Comparison of ENCODE assay signal across 17 cellular contexts in genomic region chr14:103516426-103517171, GRCh38. TPM values are rescaled to one million over a fixed set of nuclear protein-coding genes. Genes with fewer than 3 reads are reported as not detected.
A peak's percentile ranks its signal among the peaks of the same experiment; 100 is the strongest.
DNase-seq lines count a peak whose midpoint lies in the region; ATAC-seq, FAIRE-seq and TF ChIP-seq lines count a peak whose summit lies in the region.
"Had no signal": no experiment of that assay in that cellular context is flagged by ENCODE, and none has a peak within 500 bp of the region (broad histone marks: within the 10 kb centered on the region; RNA-seq: fewer than 3 reads in every experiment).

No MANE protein-coding gene starts in this region.

- peak; percentile 68 for FAIRE-seq in GM19239 (lab: Jason Lieb, UNC)
- FAIRE-seq: frontal cortex, H54 had no signal

- 75 to 79% methylated on average over 10 of the region's 10 CpGs for WGBS in sigmoid colon, 2 donors
- 65 to 75% methylated on average over 10 of the region's 10 CpGs for WGBS in tibial nerve, 2 donors

- H3K4me1 ChIP-seq in NT2/D1 (ENCODE audit: insufficient read depth, insufficient read length): peaks cover 21% of the 10 kb centered on the region
- peaks cover 0 to 59% (median 51%) of the 10 kb centered on the region in 4 donors for H3K4me1 ChIP-seq in sigmoid colon
- H3K4me1 ChIP-seq in tibial nerve: peaks cover 0 to 65% (median 41%) of the 10 kb centered on the region in 4 donors

- TF ChIP-seq CTCF in dorsolateral prefrontal cortex (IDR thresholded peaks at IDR 0.05 in 54 of 56, conservative IDR thresholded peaks at IDR 0.05 in 2 of 56; ENCODE audit: low read depth in 1 of 56, partially characterized antibody in 56 of 56) (no peak), sigmoid colon (IDR thresholded peaks at IDR 0.05) (no peak), tibial nerve (IDR thresholded peaks at IDR 0.05) (no peak)

- H3K9me3 ChIP-seq in NT2/D1 (ENCODE audit: insufficient read depth, low read length): no peaks in the 10 kb centered on the region
- no peaks in the 10 kb centered on the region for H3K9me3 ChIP-seq in sigmoid colon
- no peaks in the 10 kb centered on the region for H3K9me3 ChIP-seq in tibial nerve

- H3K27me3 ChIP-seq in NT2/D1 (ENCODE audit: insufficient read depth, insufficient read length): no peaks in the 10 kb centered on the region
- H3K27me3 ChIP-seq in dorsolateral prefrontal cortex: no peaks in the 10 kb centered on the region
- no peaks in the 10 kb centered on the region for H3K27me3 ChIP-seq in sigmoid colon
- no peaks in the 10 kb centered on the region for H3K27me3 ChIP-seq in tibial nerve

- DNase-seq in GM19239 (ENCODE audit: insufficient read length, low spot score) (no peak), NT2/D1 (ENCODE audit: low read depth, low spot score) (no peak), dorsolateral prefrontal cortex (peak in 3 of 10 donors; percentile 41 to 43 (median 42)), sigmoid colon (peak; percentile 46), tibial nerve (ENCODE audit: low spot score in 2 of 2) (no peak)
- DNase-seq in activated naive CD4-positive, alpha-beta T cell (lab: John Stamatoyannopoulos, UW): no peak
- DNase-seq: activated CD4-positive, alpha-beta T cell treated with anti-CD3 and anti-CD28 coated beads for 1 hour; activated naive CD4-positive, alpha-beta T cell treated with anti-CD3 and anti-CD28 coated beads, Interleukin-2, amount 50 U/mL, for 16 hours; IMR-90; NCI-H1105 treated with DMSO at 0.1 percent for 48 hours; NCI-H2227 treated with DMSO at 0.1 percent for 48 hours; stimulated activated naive B cell treated with anti-CD40 and anti-IgM and Interleukin-4, amounts not matched to agents 10 μg/mL and 1 μg/mL and 100 μg/mL, for 72 hours had no signal

- H3K27ac ChIP-seq in dorsolateral prefrontal cortex (peak overlapping the region in 58 of 59 donors; percentile 39 to 97 (median 94)), sigmoid colon (peak overlapping the region in 3 of 4 donors; percentile 92 to 98 (median 94)), tibial nerve (peak overlapping the region in 2 of 4 donors; percentile 13 to 90)
- H3K27ac ChIP-seq: C4-2B had no signal

- no peak overlapping the region for H3K4me3 ChIP-seq in NT2/D1 (ENCODE audit: insufficient read length, low read depth)
- H3K4me3 ChIP-seq in dorsolateral prefrontal cortex: peak overlapping the region in 1 of 59 donors; percentile 24
- H3K4me3 ChIP-seq in sigmoid colon: no peak overlapping the region
- H3K4me3 ChIP-seq in tibial nerve: no peak overlapping the region
- H3K4me3 ChIP-seq: skin epidermis had no signal

- TF ChIP-seq EP300 in sigmoid colon (IDR thresholded peaks at IDR 0.05) (no peak), tibial nerve (IDR thresholded peaks at IDR 0.05) (no peak)

- H3K36me3 ChIP-seq in NT2/D1 (ENCODE audit: insufficient read depth, insufficient read length, low read length): peaks cover 25% of the 10 kb centered on the region
- H3K36me3 ChIP-seq in sigmoid colon: peaks cover 5 to 12% (median 11%) of the 10 kb centered on the region in 4 donors
- H3K36me3 ChIP-seq in tibial nerve: peaks cover 0 to 2% (median 0%) of the 10 kb centered on the region in 3 donors

- H3K9ac ChIP-seq in NT2/D1 (ENCODE audit: insufficient read length, low read depth): peak overlapping the region; percentile 45

- ATAC-seq in GM19455 (IDR thresholded peaks at IDR 0.05; ENCODE audit: unreplicated experiment): no peak
- ATAC-seq: stimulated activated naive B cell treated with anti-CD40 and anti-IgM and Interleukin-4, amounts not matched to agents 10 μg/mL and 1 μg/mL and 100 μg/mL, for 72 hours had no signal

- intact Hi-C loops in dorsolateral prefrontal cortex (cut with DNase I): no loop called here
- intact Hi-C loops in sigmoid colon (cut with DNase I): no loop called here

- no peak for TF ChIP-seq POLR2A in sigmoid colon (IDR thresholded peaks at IDR 0.05)
- no peak for TF ChIP-seq POLR2A in tibial nerve (IDR thresholded peaks at IDR 0.05)

RNA-seq across cellular contexts. Expression of gene CKB, which starts 6.0 kb away (rescaled TPM):
- 1,000 to 10,000 TPM; 1,109 to 2,418 (median 1,592) TPM for total RNA-seq in dorsolateral prefrontal cortex
- 1,000 to 10,000 TPM; 1,303 to 1,696 (median 1,494) TPM for total RNA-seq in sigmoid colon
- 1,000 to 10,000 TPM in 2 of 3 donors, 100 to 1,000 TPM in 1; 905 to 2,176 (median 1,086) TPM for polyA plus RNA-seq in sigmoid colon
- 100 to 1,000 TPM in 3 of 4 donors, 10 to 100 TPM in 1; 75.6 to 249 (median 141) TPM for total RNA-seq in tibial nerve

RNA-seq across cellular contexts. Expression of gene TRMT61A, which starts 12.4 kb away (rescaled TPM):
- total RNA-seq in dorsolateral prefrontal cortex (10 to 100 TPM in 119 of 120 experiments, 1 to 10 TPM in 1; 9.8 to 20.3 (median 14.3) TPM), sigmoid colon (10 to 100 TPM; 20.2 to 27.2 (median 22.7) TPM), tibial nerve (10 to 100 TPM; 17.9 to 32.4 (median 22.4) TPM)
- 10 to 100 TPM in 1 of 3 donors, 1 to 10 TPM in 2; 4.2 to 18.1 (median 8.4) TPM for polyA plus RNA-seq in sigmoid colon

RNA-seq across cellular contexts. Expression of gene BAG5, which starts 45.9 kb away (rescaled TPM):
- 10 to 100 TPM; 25.3 to 45.6 (median 35.3) TPM for total RNA-seq in dorsolateral prefrontal cortex
- 10 to 100 TPM; 18.6 to 27.1 (median 24.9) TPM for total RNA-seq in sigmoid colon
- polyA plus RNA-seq in sigmoid colon: 10 to 100 TPM; 13.2 to 15.6 (median 14.6) TPM
- total RNA-seq in tibial nerve: 10 to 100 TPM; 26.1 to 36.5 (median 31.7) TPM

RNA-seq across cellular contexts. Expression of gene COA8, which starts 46.2 kb away (rescaled TPM):
- total RNA-seq in dorsolateral prefrontal cortex: 10 to 100 TPM; 21.7 to 47.0 (median 35.6) TPM
- total RNA-seq in sigmoid colon: 10 to 100 TPM; 35.7 to 39.0 (median 37.5) TPM
- polyA plus RNA-seq in sigmoid colon: 10 to 100 TPM; 33.9 to 67.3 (median 65.7) TPM
- 10 to 100 TPM in 3 of 4 donors, 1 to 10 TPM in 1; 7.2 to 31.6 (median 12.3) TPM for total RNA-seq in tibial nerve

Comparison
In these comparisons a context has a peak if more than half of its experiments do, and no peak if none do; other contexts are left out.
1. RNA of gene CKB, which starts 6.0 kb away (total RNA-seq): 1,303 to 1,696 TPM in sigmoid colon and 1,109 to 2,418 TPM in dorsolateral prefrontal cortex; 75.6 to 249 TPM in tibial nerve; every median in the first group is over 4 times any median in the second.